In the genomic region with DNA sequence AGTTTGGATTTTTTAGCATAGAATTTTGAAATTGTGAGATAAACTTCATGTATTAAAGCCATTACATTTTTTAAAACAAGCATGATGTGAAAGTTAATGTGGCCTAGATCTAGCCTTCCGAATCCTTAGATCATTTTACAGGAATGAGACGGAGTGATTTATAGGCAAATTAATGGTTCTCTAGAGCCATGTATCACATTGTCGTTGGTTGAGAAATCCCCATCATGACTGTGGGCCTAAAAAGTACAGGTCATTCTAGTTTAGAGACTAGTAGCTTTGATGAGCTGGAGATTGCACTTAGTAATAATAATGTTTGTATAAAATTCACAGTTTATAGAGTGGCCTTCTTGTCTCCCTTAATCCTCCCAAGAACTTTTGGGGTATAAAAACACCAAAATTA, we compare ENCODE assay signal across 1 cellular context.
TF ChIP-seq lines count a peak whose summit lies in the region.

No MANE protein-coding gene starts in this region.

TF ChIP-seq in HepG2, 621 proteins besides CTCF, POLR2A, EP300 and RAD21:
- no peak for TF ChIP-seq ZNF746 (CRISPR knock-in tag; IDR thresholded peaks at IDR 0.05)
- 0 out of 2 replicates have a peak, but pooled peaks have one; percentile 18 for TF ChIP-seq RBFOX2 (IDR thresholded peaks at IDR 0.05; ENCODE audit: low read depth, low read length)
- no peak for TF ChIP-seq MLLT10 (CRISPR knock-in tag; IDR thresholded peaks at IDR 0.05)
- no peak for TF ChIP-seq ZNF781 (CRISPR knock-in tag; IDR thresholded peaks at IDR 0.05; ENCODE audit: borderline replicate concordance, not compliant biosample characterization)
